Comparison of ENCODE assay signal across 15 cellular contexts in the genomic region with DNA sequence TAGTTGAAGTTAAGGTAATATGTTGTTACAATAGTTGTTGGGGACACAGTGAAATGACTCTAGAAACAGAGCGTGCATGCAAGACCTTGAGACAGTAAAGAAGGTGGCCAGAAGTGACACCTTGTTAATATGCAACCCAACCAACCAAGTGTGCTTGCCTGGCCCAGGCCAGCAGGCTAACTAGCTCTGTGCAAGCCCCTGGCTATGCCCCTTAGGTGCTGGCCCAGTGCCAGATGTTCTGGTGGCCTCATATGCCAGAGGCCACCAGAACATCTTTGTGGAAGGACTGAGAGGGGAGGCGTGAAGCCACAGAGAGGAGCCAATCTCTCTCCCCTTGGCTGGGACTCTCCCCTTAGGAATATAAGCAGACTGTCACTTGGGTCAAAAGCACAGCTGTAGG.
DNase-seq lines count a peak whose midpoint lies in the region; ATAC-seq, FAIRE-seq and TF ChIP-seq lines count a peak whose summit lies in the region.
"Had no signal": no experiment of that assay in that cellular context is flagged by ENCODE, and none has a peak within 500 bp of the region (broad histone marks: within the 10 kb centered on the region; RNA-seq: fewer than 3 reads in every experiment).

No MANE protein-coding gene starts in this region.

- peak overlapping the region in 1 of 2 donors; percentile 42 for H3K9ac ChIP-seq in kidney (ENCODE audit: low read length in 2 of 2)
- H3K9ac ChIP-seq: KMS-11 had no signal

- no peak for TF ChIP-seq POLR2A in NB4 (IDR thresholded peaks at IDR 0.05; ENCODE audit: extremely low read depth, insufficient read length)
- TF ChIP-seq POLR2A in stomach (IDR thresholded peaks at IDR 0.05), result no peak

- no peak for ATAC-seq in GM21717 (IDR thresholded peaks at IDR 0.05; ENCODE audit: unreplicated experiment)
- ATAC-seq: activated naive CD4-positive, alpha-beta T cell treated with anti-CD3 and anti-CD28 coated beads, Interleukin-2, amount 50 U/mL, for 72 hours; gastroesophageal sphincter; left lobe of liver had no signal

- 75 to 92% (median 85%) methylated on average over 2 of the region's 2 CpGs for WGBS in stomach, 5 donors

- intact Hi-C loops in kidney (cut with DNase I), result no loop called here
- intact Hi-C loops in stomach (cut with DNase I; ENCODE audit: low total_unique reads), result no loop called here

- no peak for FAIRE-seq in kidney (lab: Jason Lieb, UNC)

- DNase-seq in activated CD8-positive, alpha-beta memory T cell treated with anti-CD3 and anti-CD28 coated beads for 24 hours, result peak; percentile 51
- no peak for DNase-seq in activated CD8-positive, alpha-beta memory T cell treated with anti-CD3 and anti-CD28 coated beads, Interleukin-2, amount 50 U/mL, for 48 hours
- DNase-seq in NB4 (ENCODE audit: low read depth) (peak; percentile 65), kidney (peak; percentile 80), stomach (no peak), NCI-H748 (lab: John Stamatoyannopoulos, UW; ENCODE audit: unreplicated experiment) (no peak), A172 (ENCODE audit: low spot score) (no peak)
- DNase-seq: activated CD4-positive, alpha-beta memory T cell treated with anti-CD3 and anti-CD28 coated beads for 36 hours; dorsolateral prefrontal cortex; thyroid gland had no signal

- H3K9me3 ChIP-seq in kidney (ENCODE audit: control insufficient read depth in 1 of 2, low read length in 2 of 2) (no peaks in the 10 kb centered on the region), stomach (no peaks in the 10 kb centered on the region)
- H3K9me3 ChIP-seq: gastroesophageal sphincter, thyroid gland had no signal

- H3K27ac ChIP-seq in kidney (ENCODE audit: low read depth in 2 of 2, low read length in 2 of 2) (no peak overlapping the region), stomach (peak overlapping the region; percentile 47 to 98 (median 85))
- H3K27ac ChIP-seq: KMS-11 had no signal

- H3K36me3 ChIP-seq in kidney (ENCODE audit: control insufficient read depth in 1 of 2, insufficient read depth in 2 of 2, low read length in 2 of 2) (no peaks in the 10 kb centered on the region), stomach (no peaks in the 10 kb centered on the region)
- H3K36me3 ChIP-seq: gastroesophageal sphincter, thyroid gland had no signal

- no peak overlapping the region for H3K4me3 ChIP-seq in NB4 (ENCODE audit: low read depth, low read length)
- H3K4me3 ChIP-seq in kidney (ENCODE audit: low read length in 2 of 2), result no peak overlapping the region
- no peak overlapping the region for H3K4me3 ChIP-seq in stomach
- H3K4me3 ChIP-seq: dorsolateral prefrontal cortex, gastroesophageal sphincter, thyroid gland had no signal

- H3K4me1 ChIP-seq in kidney (ENCODE audit: control insufficient read depth in 1 of 2, insufficient read depth in 1 of 2, low read depth in 1 of 2, low read length in 2 of 2) (peaks cover 19 to 26% of the 10 kb centered on the region in 2 donors), stomach (peaks cover 54 to 75% (median 70%) of the 10 kb centered on the region in 4 donors)

- no peak for TF ChIP-seq EP300 in stomach (IDR thresholded peaks at IDR 0.05)

- TF ChIP-seq CTCF in NB4 (IDR thresholded peaks at IDR 0.05; ENCODE audit: low read depth, low read length) (no peak), kidney (IDR thresholded peaks at IDR 0.05; ENCODE audit: borderline replicate concordance, extremely low read depth, insufficient read depth) (no peak), stomach (IDR thresholded peaks at IDR 0.05) (no peak)

- no peaks in the 10 kb centered on the region for H3K27me3 ChIP-seq in stomach
- H3K27me3 ChIP-seq: dorsolateral prefrontal cortex, gastroesophageal sphincter, thyroid gland had no signal

Comparison
In these comparisons a context has a peak if more than half of its experiments do, and no peak if none do; other contexts are left out.
1. DNase-seq: peak in activated CD8-positive, alpha-beta memory T cell treated with anti-CD3 and anti-CD28 coated beads for 24 hours (single experiment), NB4 (single experiment) and kidney (single experiment); none in activated CD8-positive, alpha-beta memory T cell treated with anti-CD3 and anti-CD28 coated beads, Interleukin-2, amount 50 U/mL, for 48 hours (single experiment), stomach (single experiment), NCI-H748 (single experiment) and A172 (single experiment).
2. H3K27ac ChIP-seq: peak in stomach (5 of 5); none in kidney (0 of 2).